10 cellular contexts compared by ENCODE assay signal in the genomic region with DNA sequence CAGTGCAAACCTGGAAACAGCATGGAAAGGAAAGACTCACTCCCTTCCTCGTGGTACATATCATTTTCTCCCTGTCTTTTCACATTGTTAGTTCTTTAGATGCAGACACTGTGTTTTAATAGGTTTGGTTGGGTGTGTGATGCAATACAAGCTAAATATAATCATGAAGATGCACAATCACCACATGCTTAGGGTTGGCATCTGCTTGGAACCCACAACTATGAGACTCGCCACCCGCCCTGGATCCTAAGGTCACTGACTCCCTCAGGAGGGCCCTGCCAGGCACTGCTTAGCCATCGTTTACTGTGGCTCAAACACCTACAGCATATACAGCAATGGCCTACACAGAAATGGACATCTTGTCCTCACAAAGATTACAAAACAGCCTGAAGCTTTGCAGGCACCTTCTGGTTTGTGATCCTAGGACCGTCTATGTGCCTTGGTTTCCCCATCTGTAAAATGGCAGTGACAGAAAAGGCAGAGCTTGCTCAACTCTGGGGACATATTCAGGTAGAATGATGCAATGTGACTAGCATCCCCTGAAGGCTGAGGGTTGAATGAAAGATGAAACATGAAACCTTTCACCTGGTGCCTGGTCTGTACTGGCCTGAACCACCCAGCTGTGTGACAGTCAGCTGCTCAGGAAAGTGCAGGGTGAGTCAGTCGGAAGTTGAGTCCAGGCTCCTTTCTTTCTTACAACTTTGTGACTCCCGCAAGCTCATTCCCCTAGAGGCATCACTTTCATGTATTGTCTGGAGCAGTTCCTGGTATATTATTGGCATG.
DNase-seq lines count a peak whose midpoint lies in the region; ATAC-seq, FAIRE-seq and TF ChIP-seq lines count a peak whose summit lies in the region.
"Had no signal": no experiment of that assay in that cellular context is flagged by ENCODE, and none has a peak within 500 bp of the region (broad histone marks: within the 10 kb centered on the region; RNA-seq: fewer than 3 reads in every experiment).

No MANE protein-coding gene starts in this region.

- no peak overlapping the region for H3K4me2 ChIP-seq in endothelial cell of umbilical vein (ENCODE audit: insufficient read depth, low read length)
- H3K4me2 ChIP-seq: BLaER1 treated with 17β-estradiol and CSF1 and Interleukin-3, amounts not matched to agents 10 nM and 100 nM had no signal

- no peaks in the 10 kb centered on the region for H4K20me1 ChIP-seq in endothelial cell of umbilical vein (replicated peaks; ENCODE audit: control insufficient read depth, extremely low read depth, insufficient read depth, low read length)
- H4K20me1 ChIP-seq: BLaER1 treated with 17β-estradiol and CSF1 and Interleukin-3, amounts not matched to agents 10 nM and 100 nM had no signal

- H3K4me3 ChIP-seq in AG10803 (ENCODE audit: low read length) (no peak overlapping the region), endothelial cell of umbilical vein (replicated peaks in 1 of 3; ENCODE audit: insufficient read depth in 1 of 3, low read depth in 1 of 3, low read length in 3 of 3) (no peak overlapping the region)
- H3K4me3 ChIP-seq: BLaER1 treated with 17β-estradiol and CSF1 and Interleukin-3, amounts not matched to agents 10 nM and 100 nM had no signal

- no peaks in the 10 kb centered on the region for H3K9me3 ChIP-seq in endothelial cell of umbilical vein (replicated peaks; ENCODE audit: control insufficient read depth, insufficient read depth, low read length)
- H3K9me3 ChIP-seq: BLaER1 treated with 17β-estradiol and CSF1 and Interleukin-3, amounts not matched to agents 10 nM and 100 nM had no signal

- dilution Hi-C loops in endothelial cell of umbilical vein (cut with MboI; ENCODE audit: extremely low pct_ligation_motif_present, low sequenced_read_pairs) = no loop called here

- TF ChIP-seq POLR2A in endothelial cell of umbilical vein (IDR thresholded peaks at IDR 0.05; ENCODE audit: low read depth, low read length) = no peak

- H3K4me1 ChIP-seq in endothelial cell of umbilical vein (ENCODE audit: control insufficient read depth, extremely low read depth, insufficient read depth, low read length) = no peaks in the 10 kb centered on the region
- H3K4me1 ChIP-seq: BLaER1 treated with 17β-estradiol and CSF1 and Interleukin-3, amounts not matched to agents 10 nM and 100 nM had no signal

- no peak for TF ChIP-seq CTCF in AG10803 (conservative IDR thresholded peaks at IDR 0.05; ENCODE audit: low read length)
- TF ChIP-seq CTCF in endothelial cell of umbilical vein (IDR thresholded peaks at IDR 0.05; ENCODE audit: extremely low read depth in 1 of 2, insufficient read depth in 1 of 2, low read depth in 1 of 2, low read length in 2 of 2) = no peak

- no peak overlapping the region for H3K27ac ChIP-seq in endothelial cell of umbilical vein (ENCODE audit: insufficient read depth, low read depth, low read length)
- H3K27ac ChIP-seq: BLaER1 treated with 17β-estradiol and CSF1 and Interleukin-3, amounts not matched to agents 10 nM and 100 nM had no signal

- H3K36me3 ChIP-seq in endothelial cell of umbilical vein (ENCODE audit: control insufficient read depth in 2 of 2, extremely low read depth in 1 of 2, insufficient read depth in 2 of 2, low read length in 2 of 2) = no peaks in the 10 kb centered on the region
- H3K36me3 ChIP-seq: BLaER1 treated with 17β-estradiol and CSF1 and Interleukin-3, amounts not matched to agents 10 nM and 100 nM had no signal

- no peak for ATAC-seq in GM19455 (IDR thresholded peaks at IDR 0.05; ENCODE audit: unreplicated experiment)

- FAIRE-seq in endothelial cell of umbilical vein (lab: Jason Lieb, UNC) = no peak

- CTCF ChIA-PET in endothelial cell of umbilical vein (lab: Charles Lee) = no interaction called here

- H3K27me3 ChIP-seq in endothelial cell of umbilical vein (ENCODE audit: control insufficient read depth in 2 of 2, insufficient read depth in 2 of 2, low read length in 2 of 2) = peaks cover 2 to 3% of the 10 kb centered on the region in 2 experiments
- H3K27me3 ChIP-seq: BLaER1 treated with 17β-estradiol and CSF1 and Interleukin-3, amounts not matched to agents 10 nM and 100 nM had no signal

- DNase-seq in AG10803 (ENCODE audit: low read depth) = peak; percentile 77
- DNase-seq in HCEC 1CT = peak; percentile 65
- DNase-seq in NCI-H510A (lab: John Stamatoyannopoulos, UW) = peak; percentile 36
- DNase-seq in endothelial cell of umbilical vein (ENCODE audit: low read depth, low spot score) = no peak
- DNase-seq in posterior cingulate gyrus = no peak
- DNase-seq in DMS 273 treated with DMSO at 0.1 percent for 48 hours (lab: John Stamatoyannopoulos, UW) = no peak
- DNase-seq in NOMO-1 treated with DMSO at 0.1 percent for 48 hours (lab: John Stamatoyannopoulos, UW; ENCODE audit: unreplicated experiment) = no peak
- DNase-seq: cortex of kidney had no signal

- H3K79me2 ChIP-seq in endothelial cell of umbilical vein (ENCODE audit: control insufficient read depth, insufficient read depth, low read length) = no peaks in the 10 kb centered on the region

- no peaks in the 10 kb centered on the region for H3K9me1 ChIP-seq in endothelial cell of umbilical vein (replicated peaks; ENCODE audit: control insufficient read depth, extremely low read depth, insufficient read depth, low read length)

- intact Hi-C loops in endothelial cell of umbilical vein (cut with micrococcal nuclease) (no loop called here), posterior cingulate gyrus (cut with DNase I) (no loop called here)

- BruUV-seq in endothelial cell of umbilical vein (replicated peaks; lab: Mats Ljungman, UMichigan) = no TSS peak

- no peak overlapping the region for H2AFZ ChIP-seq in endothelial cell of umbilical vein (ENCODE audit: low read depth, low read length)

- POLR2A ChIA-PET in endothelial cell of umbilical vein (lab: Charles Lee) = no interaction called here

- no peak overlapping the region for H3K9ac ChIP-seq in endothelial cell of umbilical vein (replicated peaks; ENCODE audit: extremely low read depth, insufficient read depth, low read length)
- H3K9ac ChIP-seq: BLaER1 treated with 17β-estradiol and CSF1 and Interleukin-3, amounts not matched to agents 10 nM and 100 nM had no signal

TF ChIP-seq in endothelial cell of umbilical vein, 7 proteins besides CTCF, POLR2A, EP300 and RAD21:
- TF ChIP-seq EZH2 (IDR thresholded peaks at IDR 0.05; ENCODE audit: borderline replicate concordance, low read depth, low read length, severe bottlenecking) = no peak
- peak; percentile 34 for TF ChIP-seq FOS (IDR thresholded peaks at IDR 0.05; ENCODE audit: borderline replicate concordance, insufficient read depth, low read length)
- TF ChIP-seq MYC (IDR thresholded peaks at IDR 0.05; ENCODE audit: low read depth, low read length) = no peak
- TF ChIP-seq JUN (IDR thresholded peaks at IDR 0.05; ENCODE audit: borderline replicate concordance, insufficient read depth, insufficient read length, low read depth) = no peak
- TF ChIP-seq, protein P1, sequence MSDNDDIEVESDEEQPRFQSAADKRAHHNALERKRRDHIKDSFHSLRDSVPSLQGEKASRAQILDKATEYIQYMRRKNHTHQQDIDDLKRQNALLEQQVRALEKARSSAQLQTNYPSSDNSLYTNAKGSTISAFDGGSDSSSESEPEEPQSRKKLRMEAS (IDR thresholded peaks at IDR 0.05; ENCODE audit: insufficient read depth, insufficient read length) = no peak
- TF ChIP-seq GATA2 (IDR thresholded peaks at IDR 0.05; ENCODE audit: insufficient read depth, insufficient read length, low read depth, low read length) = no peak
TF ChIP-seq in endothelial cell of umbilical vein: peak in this region for 1.

Comparison
In these comparisons a context has a peak if more than half of its experiments do, and no peak if none do; other contexts are left out.
1. DNase-seq: peak in AG10803 (single experiment), HCEC 1CT (single experiment) and NCI-H510A (single experiment); none in endothelial cell of umbilical vein (single experiment), posterior cingulate gyrus (0 of 10), DMS 273 treated with DMSO at 0.1 percent for 48 hours (single experiment) and NOMO-1 treated with DMSO at 0.1 percent for 48 hours (single experiment).